Comparison of ENCODE assay signal across 22 cellular contexts in the genomic region with DNA sequence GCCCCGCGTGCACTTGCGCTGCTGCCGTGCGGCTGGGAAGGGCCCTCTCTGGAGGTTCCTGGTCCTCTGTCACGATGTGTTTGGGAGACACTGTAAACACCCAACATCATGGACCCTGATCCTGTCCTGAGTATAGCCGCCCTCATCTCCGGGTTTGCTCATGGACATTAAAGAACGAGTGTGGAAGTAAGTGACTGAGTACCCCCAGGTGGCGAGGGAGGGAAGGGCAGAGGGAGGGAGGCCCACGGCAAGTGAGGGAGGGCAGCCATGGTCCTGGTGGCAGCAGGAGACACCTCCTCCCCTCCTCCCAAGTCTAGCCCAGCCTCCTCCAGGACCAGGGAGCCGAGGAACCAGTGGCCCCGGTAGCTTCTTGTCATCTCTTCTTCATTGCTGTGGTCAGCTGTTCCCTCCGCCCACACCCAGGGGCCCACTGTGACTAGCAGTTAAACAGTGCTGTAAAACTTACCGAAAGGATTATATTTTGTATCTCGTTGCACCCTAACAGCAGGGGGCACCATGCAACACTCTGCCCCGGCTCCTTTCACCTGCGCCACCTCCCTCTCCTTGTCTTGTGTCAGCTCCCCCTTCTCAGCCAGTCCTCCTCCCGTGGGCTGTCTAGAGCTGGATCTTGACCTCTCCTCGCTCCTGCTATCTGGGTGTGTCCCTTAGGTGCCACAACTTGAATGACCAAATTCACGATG.
DNase-seq lines count a peak whose midpoint lies in the region; TF ChIP-seq lines count a peak whose summit lies in the region.
"Had no signal": no experiment of that assay in that cellular context is flagged by ENCODE, and none has a peak within 500 bp of the region (broad histone marks: within the 10 kb centered on the region; RNA-seq: fewer than 3 reads in every experiment).

No MANE protein-coding gene starts in this region.

- no peaks in the 10 kb centered on the region for H3F3A ChIP-seq in DOHH2 (ENCODE audit: control insufficient read depth, insufficient read depth)

- no peaks in the 10 kb centered on the region for H3K9me2 ChIP-seq in DOHH2 (replicated peaks; ENCODE audit: control insufficient read depth, low read length)

- H3K27ac ChIP-seq in DOHH2 (ENCODE audit: low read depth, low read length) = no peak overlapping the region
- no peak overlapping the region for H3K27ac ChIP-seq in HEK293 (ENCODE audit: extremely low read depth, low read depth, low read length)
- no peak overlapping the region for H3K27ac ChIP-seq in WERI-Rb-1
- H3K27ac ChIP-seq: left lung had no signal

- CTCF ChIA-PET in HEK293 (lab: Yijun Ruan, JAX) = interaction anchor here (0.6 to 0.9 kb wide), 2 partner anchors 97 to 110 kb away, joined by 3 read pairs; no protein-coding TSS in a partner anchor

- TF ChIP-seq CTCF in DOHH2 (IDR thresholded peaks at IDR 0.05; ENCODE audit: low read depth, low read length, poor library complexity, severe bottlenecking) = peak; percentile 10
- no peak for TF ChIP-seq CTCF in HEK293 (tag by site-specific recombination; IDR thresholded peaks at IDR 0.05)
- TF ChIP-seq CTCF in WERI-Rb-1 (IDR thresholded peaks at IDR 0.05; ENCODE audit: low read depth, low read length) = peak; percentile 29; the same call in 1 of the 2 replicates

- H3K36me3 ChIP-seq in DOHH2 (ENCODE audit: control insufficient read depth, low read length) (no peaks in the 10 kb centered on the region), HEK293 (ENCODE audit: control insufficient read depth in 2 of 2, insufficient read depth in 1 of 2, low read length in 2 of 2) (no peaks in the 10 kb centered on the region), WERI-Rb-1 (no peaks in the 10 kb centered on the region)
- H3K36me3 ChIP-seq: left lung, MG63 had no signal

- POLR2A ChIA-PET in HEK293 (lab: Yijun Ruan, JAX) = no interaction called here

- no peak overlapping the region for H3K4me2 ChIP-seq in DOHH2 (ENCODE audit: low read length)

- no peaks in the 10 kb centered on the region for H3K79me2 ChIP-seq in DOHH2 (ENCODE audit: control insufficient read depth, low read length)

- H3K9me3 ChIP-seq in DOHH2 (ENCODE audit: control insufficient read depth, insufficient read depth, low read length) (no peaks in the 10 kb centered on the region), HEK293 (ENCODE audit: control insufficient read depth, insufficient read depth, low read depth, low read length) (no peaks in the 10 kb centered on the region), WERI-Rb-1 (ENCODE audit: severe bottlenecking) (no peaks in the 10 kb centered on the region)
- H3K9me3 ChIP-seq: left lung, MG63 had no signal

- H4K20me1 ChIP-seq in DOHH2 (ENCODE audit: control insufficient read depth, insufficient read depth, low read depth, low read length) = no peaks in the 10 kb centered on the region

- DNase-seq in WERI-Rb-1 = no peak
- peak; percentile 37 for DNase-seq in iPS-NIHi11 (ENCODE audit: low spot score)
- no peak for DNase-seq in cerebellum (ENCODE audit: low spot score)
- DNase-seq in HCEC 1CT = no peak
- DNase-seq in NCI-H2196 (lab: John Stamatoyannopoulos, UW; ENCODE audit: unreplicated experiment) = no peak
- DNase-seq in stimulated activated CD8-positive, alpha-beta memory T cell treated with anti-CD3 and anti-CD28 coated beads, Interleukin-4, amount 100 ng/mL, for 48 hours = no peak
- DNase-seq: activated B cell treated with CpG ODN at 0.5 μM for 24 hours; activated CD4-positive, alpha-beta memory T cell treated with anti-CD3 and anti-CD28 coated beads, Interleukin-2, amount 10 ng/mL, durations not matched to agents 7 days and 5 days; activated naive CD4-positive, alpha-beta T cell treated with anti-CD3 and anti-CD28 coated beads, Interleukin-2, amount 10 ng/mL, durations not matched to agents 7 days and 5 days; activated T-cell treated with anti-CD3 and anti-CD28 coated beads, Interleukin-2, amount 50 U/mL, for 1 hour; anterior cingulate cortex; CD4-positive, alpha-beta T cell; glutamatergic neuron; left lung; MG63; NCI-H1436; NCI-H526 treated with DMSO at 0.1 percent for 48 hours; SHP77 treated with DMSO at 0.1 percent for 48 hours; stimulated activated CD4-positive, alpha-beta T cell treated with anti-CD3 and anti-CD28 coated beads, Interleukin-2, amount 100 ng/mL, for 24 hours; stimulated activated naive CD4-positive, alpha-beta T cell had no signal

- no peaks in the 10 kb centered on the region for H3K4me1 ChIP-seq in DOHH2 (ENCODE audit: control insufficient read depth, low read length)
- no peaks in the 10 kb centered on the region for H3K4me1 ChIP-seq in HEK293 (ENCODE audit: control insufficient read depth, insufficient read depth, low read length)
- H3K4me1 ChIP-seq: left lung had no signal

- H3K4me3 ChIP-seq in DOHH2 (ENCODE audit: low read length) (no peak overlapping the region), HEK293 (ENCODE audit: low read depth, low read length) (no peak overlapping the region), WERI-Rb-1 (ENCODE audit: low read depth, low read length) (no peak overlapping the region)
- H3K4me3 ChIP-seq: left lung, MG63 had no signal

- H3K27me3 ChIP-seq in DOHH2 (ENCODE audit: control insufficient read depth, low read length) = no peaks in the 10 kb centered on the region
- H3K27me3 ChIP-seq in WERI-Rb-1 (ENCODE audit: insufficient read depth, low read depth, severe bottlenecking) = no peaks in the 10 kb centered on the region
- H3K27me3 ChIP-seq: left lung, MG63 had no signal

TF ChIP-seq in HEK293, 187 proteins besides CTCF, POLR2A, EP300 and RAD21:
- TF ChIP-seq ZNF211 (tag by site-specific recombination; IDR thresholded peaks at IDR 0.05; ENCODE audit: low read depth) (no peak), EGR2 (tag by site-specific recombination; IDR thresholded peaks at IDR 0.05; ENCODE audit: low read depth) (peak; percentile 26; the same call in 1 of the 2 replicates)
